Comparison of ENCODE assay signal across 1 cellular context in the genomic region with DNA sequence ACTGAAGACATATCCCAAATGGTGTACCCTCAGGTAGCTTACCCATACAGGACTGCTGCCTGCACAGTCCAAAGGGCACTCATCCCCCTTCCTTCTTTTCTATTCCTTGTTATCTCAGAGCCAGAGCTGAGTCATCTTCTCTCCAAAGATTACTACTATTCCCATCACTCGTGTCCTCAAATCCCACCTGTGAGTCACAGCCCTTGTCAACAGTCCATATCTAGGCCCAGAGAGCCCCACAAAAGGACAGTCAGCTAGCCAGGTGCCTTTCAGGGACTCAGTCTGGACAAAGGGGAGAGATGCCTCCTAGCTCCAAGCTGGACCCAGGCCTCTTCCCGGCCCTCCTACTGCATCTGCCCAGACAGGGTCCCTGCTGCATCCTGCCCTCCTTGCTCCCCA.
TF ChIP-seq lines count a peak whose summit lies in the region.

No MANE protein-coding gene starts in this region.

TF ChIP-seq in K562, 482 proteins besides CTCF, POLR2A, EP300 and RAD21 (continues in another document):
- TF ChIP-seq, protein P1, sequence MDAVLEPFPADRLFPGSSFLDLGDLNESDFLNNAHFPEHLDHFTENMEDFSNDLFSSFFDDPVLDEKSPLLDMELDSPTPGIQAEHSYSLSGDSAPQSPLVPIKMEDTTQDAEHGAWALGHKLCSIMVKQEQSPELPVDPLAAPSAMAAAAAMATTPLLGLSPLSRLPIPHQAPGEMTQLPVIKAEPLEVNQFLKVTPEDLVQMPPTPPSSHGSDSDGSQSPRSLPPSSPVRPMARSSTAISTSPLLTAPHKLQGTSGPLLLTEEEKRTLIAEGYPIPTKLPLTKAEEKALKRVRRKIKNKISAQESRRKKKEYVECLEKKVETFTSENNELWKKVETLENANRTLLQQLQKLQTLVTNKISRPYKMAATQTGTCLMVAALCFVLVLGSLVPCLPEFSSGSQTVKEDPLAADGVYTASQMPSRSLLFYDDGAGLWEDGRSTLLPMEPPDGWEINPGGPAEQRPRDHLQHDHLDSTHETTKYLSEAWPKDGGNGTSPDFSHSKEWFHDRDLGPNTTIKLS (IDR thresholded peaks at IDR 0.05; ENCODE audit: borderline replicate concordance, low read depth), result no peak
- TF ChIP-seq ZNF224 (CRISPR knock-in tag; IDR thresholded peaks at IDR 0.05) (no peak), ZNF263 (CRISPR knock-in tag; IDR thresholded peaks at IDR 0.05; ENCODE audit: borderline replicate concordance) (no peak), ZBTB8A (IDR thresholded peaks at IDR 0.05; ENCODE audit: partially characterized antibody) (no peak), TCF7L2 (IDR thresholded peaks at IDR 0.05; ENCODE audit: low read depth, low read length) (no peak), ATF7 (IDR thresholded peaks at IDR 0.05) (0 out of 2 replicates have a peak, but pooled peaks have one; percentile 39), MTA1 (IDR thresholded peaks at IDR 0.05; ENCODE audit: borderline replicate concordance) (peak; percentile 64; the same call in 1 of the 2 replicates), EZH2 (IDR thresholded peaks at IDR 0.05; ENCODE audit: borderline replicate concordance, low read depth, low read length) (no peak), HDAC2 (IDR thresholded peaks at IDR 0.05) (no peak), ZNF778 (CRISPR knock-in tag; IDR thresholded peaks at IDR 0.05) (no peak), ELK1 (CRISPR knock-in tag; IDR thresholded peaks at IDR 0.05) (no peak), MCM5 (IDR thresholded peaks at IDR 0.05; ENCODE audit: low read depth) (no peak), GABPA (tag; conservative IDR thresholded peaks at IDR 0.05; ENCODE audit: low read depth) (no peak), RERE (CRISPR knock-in tag; IDR thresholded peaks at IDR 0.05; ENCODE audit: borderline replicate concordance) (no peak), SRSF3 (IDR thresholded peaks at IDR 0.05; ENCODE audit: insufficient read depth, low read length) (no peak), MAFG (tag; conservative IDR thresholded peaks at IDR 0.05) (peak; percentile 69), ZEB2 (IDR thresholded peaks at IDR 0.05) (peak; percentile 87), ID3 (CRISPR knock-in tag; IDR thresholded peaks at IDR 0.05) (no peak), ID3 (tag; IDR thresholded peaks at IDR 0.05) (peak; percentile 87), TAF7 (tag; IDR thresholded peaks at IDR 0.05) (no peak), MYNN (IDR thresholded peaks at IDR 0.05) (no peak), MYNN (CRISPR knock-in tag; IDR thresholded peaks at IDR 0.05) (no peak), HMGN3 (IDR thresholded peaks at IDR 0.05; ENCODE audit: borderline replicate concordance, extremely low read depth, insufficient read length, low read depth, low read length) (no peak), CBX2 (IDR thresholded peaks at IDR 0.05; ENCODE audit: insufficient read depth, low read length, poor library complexity, severe bottlenecking) (no peak), ZC3H4 (CRISPR knock-in tag; IDR thresholded peaks at IDR 0.05; ENCODE audit: borderline replicate concordance) (no peak), SMARCE1 (IDR thresholded peaks at IDR 0.05) (peak; percentile 95), JUN (IDR thresholded peaks at IDR 0.05; ENCODE audit: borderline replicate concordance, low read depth, low read length) (peak; percentile 97), JUN (CRISPR knock-in tag; IDR thresholded peaks at IDR 0.05; ENCODE audit: borderline replicate concordance) (no peak), SRSF9 (IDR thresholded peaks at IDR 0.05; ENCODE audit: borderline replicate concordance, low read depth, low read length) (no peak), CTCFL (IDR thresholded peaks at IDR 0.05; ENCODE audit: borderline replicate concordance, insufficient read depth, low read depth, low read length, poor library complexity, severe bottlenecking) (no peak), TEAD1 (CRISPR knock-in tag; IDR thresholded peaks at IDR 0.05) (no peak), FOSL1 (tag; conservative IDR thresholded peaks at IDR 0.05) (peak; percentile 99), ZNF668 (CRISPR knock-in tag; IDR thresholded peaks at IDR 0.05) (no peak), SOX6 (IDR thresholded peaks at IDR 0.05) (peak; percentile 67; the same call in 1 of the 2 replicates)
- TF ChIP-seq, protein P2, sequence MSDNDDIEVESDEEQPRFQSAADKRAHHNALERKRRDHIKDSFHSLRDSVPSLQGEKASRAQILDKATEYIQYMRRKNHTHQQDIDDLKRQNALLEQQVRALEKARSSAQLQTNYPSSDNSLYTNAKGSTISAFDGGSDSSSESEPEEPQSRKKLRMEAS (CRISPR knock-in tag; IDR thresholded peaks at IDR 0.05), result no peak
- TF ChIP-seq, protein P3, sequence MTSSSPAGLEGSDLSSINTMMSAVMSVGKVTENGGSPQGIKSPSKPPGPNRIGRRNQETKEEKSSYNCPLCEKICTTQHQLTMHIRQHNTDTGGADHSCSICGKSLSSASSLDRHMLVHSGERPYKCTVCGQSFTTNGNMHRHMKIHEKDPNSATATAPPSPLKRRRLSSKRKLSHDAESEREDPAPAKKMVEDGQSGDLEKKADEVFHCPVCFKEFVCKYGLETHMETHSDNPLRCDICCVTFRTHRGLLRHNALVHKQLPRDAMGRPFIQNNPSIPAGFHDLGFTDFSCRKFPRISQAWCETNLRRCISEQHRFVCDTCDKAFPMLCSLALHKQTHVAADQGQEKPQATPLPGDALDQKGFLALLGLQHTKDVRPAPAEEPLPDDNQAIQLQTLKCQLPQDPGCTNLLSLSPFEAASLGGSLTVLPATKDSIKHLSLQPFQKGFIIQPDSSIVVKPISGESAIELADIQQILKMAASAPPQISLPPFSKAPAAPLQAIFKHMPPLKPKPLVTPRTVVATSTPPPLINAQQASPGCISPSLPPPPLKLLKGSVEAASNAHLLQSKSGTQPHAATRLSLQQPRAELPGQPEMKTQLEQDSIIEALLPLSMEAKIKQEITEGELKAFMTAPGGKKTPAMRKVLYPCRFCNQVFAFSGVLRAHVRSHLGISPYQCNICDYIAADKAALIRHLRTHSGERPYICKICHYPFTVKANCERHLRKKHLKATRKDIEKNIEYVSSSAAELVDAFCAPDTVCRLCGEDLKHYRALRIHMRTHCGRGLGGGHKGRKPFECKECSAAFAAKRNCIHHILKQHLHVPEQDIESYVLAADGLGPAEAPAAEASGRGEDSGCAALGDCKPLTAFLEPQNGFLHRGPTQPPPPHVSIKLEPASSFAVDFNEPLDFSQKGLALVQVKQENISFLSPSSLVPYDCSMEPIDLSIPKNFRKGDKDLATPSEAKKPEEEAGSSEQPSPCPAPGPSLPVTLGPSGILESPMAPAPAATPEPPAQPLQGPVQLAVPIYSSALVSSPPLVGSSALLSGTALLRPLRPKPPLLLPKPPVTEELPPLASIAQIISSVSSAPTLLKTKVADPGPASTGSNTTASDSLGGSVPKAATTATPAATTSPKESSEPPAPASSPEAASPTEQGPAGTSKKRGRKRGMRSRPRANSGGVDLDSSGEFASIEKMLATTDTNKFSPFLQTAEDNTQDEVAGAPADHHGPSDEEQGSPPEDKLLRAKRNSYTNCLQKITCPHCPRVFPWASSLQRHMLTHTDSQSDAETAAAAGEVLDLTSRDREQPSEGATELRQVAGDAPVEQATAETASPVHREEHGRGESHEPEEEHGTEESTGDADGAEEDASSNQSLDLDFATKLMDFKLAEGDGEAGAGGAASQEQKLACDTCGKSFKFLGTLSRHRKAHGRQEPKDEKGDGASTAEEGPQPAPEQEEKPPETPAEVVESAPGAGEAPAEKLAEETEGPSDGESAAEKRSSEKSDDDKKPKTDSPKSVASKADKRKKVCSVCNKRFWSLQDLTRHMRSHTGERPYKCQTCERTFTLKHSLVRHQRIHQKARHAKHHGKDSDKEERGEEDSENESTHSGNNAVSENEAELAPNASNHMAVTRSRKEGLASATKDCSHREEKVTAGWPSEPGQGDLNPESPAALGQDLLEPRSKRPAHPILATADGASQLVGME (CRISPR knock-in tag; IDR thresholded peaks at IDR 0.05), result no peak
- TF ChIP-seq, protein P4, sequence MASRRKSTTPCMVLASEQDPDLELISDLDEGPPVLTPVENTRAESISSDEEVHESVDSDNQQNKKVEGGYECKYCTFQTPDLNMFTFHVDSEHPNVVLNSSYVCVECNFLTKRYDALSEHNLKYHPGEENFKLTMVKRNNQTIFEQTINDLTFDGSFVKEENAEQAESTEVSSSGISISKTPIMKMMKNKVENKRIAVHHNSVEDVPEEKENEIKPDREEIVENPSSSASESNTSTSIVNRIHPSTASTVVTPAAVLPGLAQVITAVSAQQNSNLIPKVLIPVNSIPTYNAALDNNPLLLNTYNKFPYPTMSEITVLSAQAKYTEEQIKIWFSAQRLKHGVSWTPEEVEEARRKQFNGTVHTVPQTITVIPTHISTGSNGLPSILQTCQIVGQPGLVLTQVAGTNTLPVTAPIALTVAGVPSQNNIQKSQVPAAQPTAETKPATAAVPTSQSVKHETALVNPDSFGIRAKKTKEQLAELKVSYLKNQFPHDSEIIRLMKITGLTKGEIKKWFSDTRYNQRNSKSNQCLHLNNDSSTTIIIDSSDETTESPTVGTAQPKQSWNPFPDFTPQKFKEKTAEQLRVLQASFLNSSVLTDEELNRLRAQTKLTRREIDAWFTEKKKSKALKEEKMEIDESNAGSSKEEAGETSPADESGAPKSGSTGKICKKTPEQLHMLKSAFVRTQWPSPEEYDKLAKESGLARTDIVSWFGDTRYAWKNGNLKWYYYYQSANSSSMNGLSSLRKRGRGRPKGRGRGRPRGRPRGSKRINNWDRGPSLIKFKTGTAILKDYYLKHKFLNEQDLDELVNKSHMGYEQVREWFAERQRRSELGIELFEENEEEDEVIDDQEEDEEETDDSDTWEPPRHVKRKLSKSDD (conservative IDR thresholded peaks at IDR 0.05; ENCODE audit: low read length), result no peak
- TF ChIP-seq, protein P5, sequence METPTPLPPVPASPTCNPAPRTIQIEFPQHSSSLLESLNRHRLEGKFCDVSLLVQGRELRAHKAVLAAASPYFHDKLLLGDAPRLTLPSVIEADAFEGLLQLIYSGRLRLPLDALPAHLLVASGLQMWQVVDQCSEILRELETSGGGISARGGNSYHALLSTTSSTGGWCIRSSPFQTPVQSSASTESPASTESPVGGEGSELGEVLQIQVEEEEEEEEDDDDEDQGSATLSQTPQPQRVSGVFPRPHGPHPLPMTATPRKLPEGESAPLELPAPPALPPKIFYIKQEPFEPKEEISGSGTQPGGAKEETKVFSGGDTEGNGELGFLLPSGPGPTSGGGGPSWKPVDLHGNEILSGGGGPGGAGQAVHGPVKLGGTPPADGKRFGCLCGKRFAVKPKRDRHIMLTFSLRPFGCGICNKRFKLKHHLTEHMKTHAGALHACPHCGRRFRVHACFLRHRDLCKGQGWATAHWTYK (CRISPR knock-in tag; IDR thresholded peaks at IDR 0.05), result no peak
